Comparison of ENCODE assay signal across 8 cellular contexts in genomic region chr20:49914310-49915117, GRCh38.
A peak's percentile ranks its signal among the peaks of the same experiment; 100 is the strongest.
DNase-seq lines count a peak whose midpoint lies in the region; ATAC-seq and TF ChIP-seq lines count a peak whose summit lies in the region.

No MANE protein-coding gene starts in this region.

- ATAC-seq in HG03378 (IDR thresholded peaks at IDR 0.05; ENCODE audit: unreplicated experiment) (peak; percentile 26), GM18520 (IDR thresholded peaks at IDR 0.05; ENCODE audit: unreplicated experiment) (no peak)
- ATAC-seq in activated naive CD8-positive, alpha-beta T cell treated with anti-CD3 and anti-CD28 coated beads, Interleukin-2, amount 50 U/mL, for 24 hours = no peak
- ATAC-seq in stimulated activated memory B cell treated with anti-CD40 and anti-IgM and Interleukin-4, amounts not matched to agents 10 μg/mL and 1 μg/mL and 100 μg/mL, for 72 hours = no peak

- POLR2A ChIA-PET in GM10248 (lab: Yijun Ruan, JAX) = interaction anchor here (0.7 kb wide), 1 partner anchor 563 kb away, joined by 3 read pairs; no protein-coding TSS in a partner anchor

- H3K4me3 Mint-ChIP-seq in activated naive CD8-positive, alpha-beta T cell treated with anti-CD3 and anti-CD28 coated beads, Interleukin-2, amount 50 U/mL, for 24 hours = peak overlapping the region; percentile 96
- H3K4me3 Mint-ChIP-seq in stimulated activated memory B cell treated with anti-CD40 and anti-IgM and Interleukin-4, amounts not matched to agents 10 μg/mL and 1 μg/mL and 100 μg/mL, for 72 hours = peak overlapping the region; percentile 93

- H3K4me1 Mint-ChIP-seq in activated naive CD8-positive, alpha-beta T cell treated with anti-CD3 and anti-CD28 coated beads, Interleukin-2, amount 50 U/mL, for 24 hours = peaks cover 40% of the 10 kb centered on the region
- H3K4me1 Mint-ChIP-seq in stimulated activated memory B cell treated with anti-CD40 and anti-IgM and Interleukin-4, amounts not matched to agents 10 μg/mL and 1 μg/mL and 100 μg/mL, for 72 hours = peaks cover 54% of the 10 kb centered on the region

- CTCF ChIA-PET in GM10248 (lab: Yijun Ruan, JAX) = interaction anchor here (0.9 to 4.6 kb wide), 12 partner anchors 9 to 373 kb away, joined by 3 to 17 read pairs (median 5); no protein-coding TSS in a partner anchor

- DNase-seq in GM10248 (ENCODE audit: extremely low spot score) (peak; percentile 16), iPS-NIHi7 (ENCODE audit: extremely low spot score) (peak; percentile 50), epidermal melanocyte (ENCODE audit: insufficient read length, low spot score) (no peak), globus pallidus (ENCODE audit: low spot score) (no peak)
- DNase-seq in activated naive CD8-positive, alpha-beta T cell treated with anti-CD3 and anti-CD28 coated beads, Interleukin-2, amount 50 U/mL, for 24 hours = no peak

- TF ChIP-seq CTCF in GM10248 (IDR thresholded peaks at IDR 0.05; ENCODE audit: control extremely low read depth, extremely low read depth, low read depth, missing control alignments) = no peak

- peaks cover 4% of the 10 kb centered on the region for H3K36me3 Mint-ChIP-seq in activated naive CD8-positive, alpha-beta T cell treated with anti-CD3 and anti-CD28 coated beads, Interleukin-2, amount 50 U/mL, for 24 hours (ENCODE audit: low read depth)
- peaks cover 8% of the 10 kb centered on the region for H3K36me3 Mint-ChIP-seq in stimulated activated memory B cell treated with anti-CD40 and anti-IgM and Interleukin-4, amounts not matched to agents 10 μg/mL and 1 μg/mL and 100 μg/mL, for 72 hours

- H3K27me3 Mint-ChIP-seq in activated naive CD8-positive, alpha-beta T cell treated with anti-CD3 and anti-CD28 coated beads, Interleukin-2, amount 50 U/mL, for 24 hours = no peaks in the 10 kb centered on the region
- H3K27me3 Mint-ChIP-seq in stimulated activated memory B cell treated with anti-CD40 and anti-IgM and Interleukin-4, amounts not matched to agents 10 μg/mL and 1 μg/mL and 100 μg/mL, for 72 hours = no peaks in the 10 kb centered on the region

- H3K27ac Mint-ChIP-seq in activated naive CD8-positive, alpha-beta T cell treated with anti-CD3 and anti-CD28 coated beads, Interleukin-2, amount 50 U/mL, for 24 hours = peak overlapping the region; percentile 100
- H3K27ac Mint-ChIP-seq in stimulated activated memory B cell treated with anti-CD40 and anti-IgM and Interleukin-4, amounts not matched to agents 10 μg/mL and 1 μg/mL and 100 μg/mL, for 72 hours = peak overlapping the region; percentile 98

- H3K9me3 Mint-ChIP-seq in activated naive CD8-positive, alpha-beta T cell treated with anti-CD3 and anti-CD28 coated beads, Interleukin-2, amount 50 U/mL, for 24 hours = no peaks in the 10 kb centered on the region
- H3K9me3 Mint-ChIP-seq in stimulated activated memory B cell treated with anti-CD40 and anti-IgM and Interleukin-4, amounts not matched to agents 10 μg/mL and 1 μg/mL and 100 μg/mL, for 72 hours = no peaks in the 10 kb centered on the region

Comparison
In these comparisons a context has a peak if more than half of its experiments do, and no peak if none do; other contexts are left out.
1. DNase-seq: peak in GM10248 (single experiment) and iPS-NIHi7 (single experiment); none in activated naive CD8-positive, alpha-beta T cell treated with anti-CD3 and anti-CD28 coated beads, Interleukin-2, amount 50 U/mL, for 24 hours (single experiment), epidermal melanocyte (single experiment) and globus pallidus (single experiment).